1 cellular context compared by ENCODE assay signal in the genomic region with DNA sequence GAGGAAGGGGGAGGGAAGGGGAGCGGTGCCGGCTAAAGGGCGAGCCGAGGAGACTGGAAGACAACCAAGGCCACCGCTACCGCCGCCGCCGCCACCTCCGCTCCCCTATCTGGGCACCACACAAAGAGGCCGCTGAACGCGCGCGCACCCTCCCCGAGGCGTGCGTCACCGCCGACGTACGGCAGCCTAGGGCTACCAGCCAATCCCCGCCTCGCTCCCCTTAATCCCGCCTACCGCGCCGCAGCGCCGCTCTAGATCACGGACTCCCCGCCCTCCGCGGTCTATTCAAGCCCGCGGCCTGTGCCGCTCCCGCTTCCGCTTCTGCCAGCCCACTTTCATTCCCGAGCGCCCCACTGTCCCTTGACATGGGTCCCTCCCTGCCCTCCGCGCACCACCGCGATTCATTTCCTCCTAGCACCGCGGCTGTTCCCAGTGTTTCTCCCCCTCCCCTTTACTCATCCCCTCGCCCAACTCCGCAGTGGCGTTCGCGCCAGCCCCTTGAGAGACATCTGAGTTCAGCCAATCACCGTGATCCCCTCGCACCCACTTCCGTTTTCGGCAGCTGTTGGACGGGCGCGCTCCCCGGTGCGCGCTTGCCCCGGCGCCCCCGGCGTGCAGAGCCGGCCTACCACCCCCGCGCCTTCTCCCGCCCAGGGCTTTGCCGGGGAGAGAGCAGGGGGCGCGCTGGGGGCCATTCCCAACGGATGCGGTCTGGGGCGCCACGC.
TF ChIP-seq lines count a peak whose summit lies in the region.

A gene (minus strand): TSS at position 128 of the 725 bp plus-strand sequence. CDS start 297 bp downstream, outside the sequence.

TF ChIP-seq in HepG2, 621 proteins besides CTCF, POLR2A, EP300 and RAD21 (continued from another document and continues in another):
- peak; percentile 36 for TF ChIP-seq ZNF883 (CRISPR knock-in tag; IDR thresholded peaks at IDR 0.05; ENCODE audit: not compliant biosample characterization)
- TF ChIP-seq, protein P1, sequence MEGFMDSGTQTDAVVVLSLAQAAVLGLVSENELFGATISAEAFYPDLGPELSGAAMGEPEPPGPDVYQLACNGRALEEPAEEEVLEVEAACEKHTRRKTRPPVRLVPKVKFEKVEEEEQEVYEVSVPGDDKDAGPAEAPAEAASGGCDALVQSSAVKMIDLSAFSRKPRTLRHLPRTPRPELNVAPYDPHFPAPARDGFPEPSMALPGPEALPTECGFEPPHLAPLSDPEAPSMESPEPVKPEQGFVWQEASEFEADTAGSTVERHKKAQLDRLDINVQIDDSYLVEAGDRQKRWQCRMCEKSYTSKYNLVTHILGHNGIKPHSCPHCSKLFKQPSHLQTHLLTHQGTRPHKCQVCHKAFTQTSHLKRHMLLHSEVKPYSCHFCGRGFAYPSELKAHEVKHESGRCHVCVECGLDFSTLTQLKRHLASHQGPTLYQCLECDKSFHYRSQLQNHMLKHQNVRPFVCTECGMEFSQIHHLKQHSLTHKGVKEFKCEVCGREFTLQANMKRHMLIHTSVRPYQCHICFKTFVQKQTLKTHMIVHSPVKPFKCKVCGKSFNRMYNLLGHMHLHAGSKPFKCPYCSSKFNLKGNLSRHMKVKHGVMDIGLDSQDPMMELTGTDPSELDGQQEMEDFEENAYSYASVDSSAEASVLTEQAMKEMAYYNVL (CRISPR knock-in tag; IDR thresholded peaks at IDR 0.05; ENCODE audit: borderline replicate concordance) = 0 out of 2 replicates have a peak, but pooled peaks have one; percentile 52
- TF ChIP-seq AKAP8 (CRISPR knock-in tag; IDR thresholded peaks at IDR 0.05) = no peak
- TF ChIP-seq, protein P2, sequence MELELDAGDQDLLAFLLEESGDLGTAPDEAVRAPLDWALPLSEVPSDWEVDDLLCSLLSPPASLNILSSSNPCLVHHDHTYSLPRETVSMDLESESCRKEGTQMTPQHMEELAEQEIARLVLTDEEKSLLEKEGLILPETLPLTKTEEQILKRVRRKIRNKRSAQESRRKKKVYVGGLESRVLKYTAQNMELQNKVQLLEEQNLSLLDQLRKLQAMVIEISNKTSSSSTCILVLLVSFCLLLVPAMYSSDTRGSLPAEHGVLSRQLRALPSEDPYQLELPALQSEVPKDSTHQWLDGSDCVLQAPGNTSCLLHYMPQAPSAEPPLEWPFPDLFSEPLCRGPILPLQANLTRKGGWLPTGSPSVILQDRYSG (CRISPR knock-in tag; IDR thresholded peaks at IDR 0.05) = 0 out of 2 replicates have a peak, but pooled peaks have one; percentile 36
- peak; percentile 76; the same call in 1 of the 2 replicates for TF ChIP-seq ZNF780A (CRISPR knock-in tag; IDR thresholded peaks at IDR 0.05)
- TF ChIP-seq TP53 (CRISPR knock-in tag; conservative IDR thresholded peaks at IDR 0.05) = no peak
- no peak; the same call in 1 of the 2 replicates for TF ChIP-seq CBX2 (IDR thresholded peaks at IDR 0.05; ENCODE audit: low read depth, low read length)
- no peak for TF ChIP-seq CBX2 (CRISPR knock-in tag; IDR thresholded peaks at IDR 0.05; ENCODE audit: low read depth)
- TF ChIP-seq, protein P3, sequence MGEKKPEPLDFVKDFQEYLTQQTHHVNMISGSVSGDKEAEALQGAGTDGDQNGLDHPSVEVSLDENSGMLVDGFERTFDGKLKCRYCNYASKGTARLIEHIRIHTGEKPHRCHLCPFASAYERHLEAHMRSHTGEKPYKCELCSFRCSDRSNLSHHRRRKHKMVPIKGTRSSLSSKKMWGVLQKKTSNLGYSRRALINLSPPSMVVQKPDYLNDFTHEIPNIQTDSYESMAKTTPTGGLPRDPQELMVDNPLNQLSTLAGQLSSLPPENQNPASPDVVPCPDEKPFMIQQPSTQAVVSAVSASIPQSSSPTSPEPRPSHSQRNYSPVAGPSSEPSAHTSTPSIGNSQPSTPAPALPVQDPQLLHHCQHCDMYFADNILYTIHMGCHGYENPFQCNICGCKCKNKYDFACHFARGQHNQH (CRISPR knock-in tag; IDR thresholded peaks at IDR 0.05) = peak; percentile 71
- TF ChIP-seq ZKSCAN1 (IDR thresholded peaks at IDR 0.05; ENCODE audit: low read length) = no peak
- TF ChIP-seq ZNF747 (CRISPR knock-in tag; IDR thresholded peaks at IDR 0.05; ENCODE audit: borderline replicate concordance) = peak; percentile 61; the same call in 1 of the 2 replicates
- peak; percentile 73; the same call in 1 of the 2 replicates for TF ChIP-seq SIN3A (IDR thresholded peaks at IDR 0.05; ENCODE audit: borderline replicate concordance, low read depth, low read length)
- TF ChIP-seq TMF1 (CRISPR knock-in tag; IDR thresholded peaks at IDR 0.05; ENCODE audit: low read depth) = peak; percentile 63; the same call in 1 of the 2 replicates
- TF ChIP-seq SP2 (CRISPR knock-in tag; IDR thresholded peaks at IDR 0.05) = peak; percentile 93
- TF ChIP-seq FOXJ3 (CRISPR knock-in tag; IDR thresholded peaks at IDR 0.05; ENCODE audit: borderline replicate concordance) = no peak
- TF ChIP-seq KMT2A (CRISPR knock-in tag; IDR thresholded peaks at IDR 0.05) = peak; percentile 84
- peak; percentile 50; the same call in 1 of the 2 replicates for TF ChIP-seq SNAPC2 (CRISPR knock-in tag; IDR thresholded peaks at IDR 0.05)
- peak; percentile 83 for TF ChIP-seq ZFP36L1 (CRISPR knock-in tag; IDR thresholded peaks at IDR 0.05)
- TF ChIP-seq, protein P4, sequence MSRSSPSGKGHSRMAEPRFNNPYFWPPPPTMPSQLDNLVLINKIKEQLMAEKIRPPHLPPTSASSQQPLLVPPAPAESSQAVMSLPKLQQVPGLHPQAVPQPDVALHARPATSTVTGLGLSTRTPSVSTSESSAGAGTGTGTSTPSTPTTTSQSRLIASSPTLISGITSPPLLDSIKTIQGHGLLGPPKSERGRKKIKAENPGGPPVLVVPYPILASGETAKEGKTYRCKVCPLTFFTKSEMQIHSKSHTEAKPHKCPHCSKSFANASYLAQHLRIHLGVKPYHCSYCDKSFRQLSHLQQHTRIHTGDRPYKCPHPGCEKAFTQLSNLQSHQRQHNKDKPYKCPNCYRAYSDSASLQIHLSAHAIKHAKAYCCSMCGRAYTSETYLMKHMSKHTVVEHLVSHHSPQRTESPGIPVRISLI (CRISPR knock-in tag; IDR thresholded peaks at IDR 0.05; ENCODE audit: borderline replicate concordance) = 0 out of 2 replicates have a peak, but pooled peaks have one; percentile 13
- TF ChIP-seq, protein P5, sequence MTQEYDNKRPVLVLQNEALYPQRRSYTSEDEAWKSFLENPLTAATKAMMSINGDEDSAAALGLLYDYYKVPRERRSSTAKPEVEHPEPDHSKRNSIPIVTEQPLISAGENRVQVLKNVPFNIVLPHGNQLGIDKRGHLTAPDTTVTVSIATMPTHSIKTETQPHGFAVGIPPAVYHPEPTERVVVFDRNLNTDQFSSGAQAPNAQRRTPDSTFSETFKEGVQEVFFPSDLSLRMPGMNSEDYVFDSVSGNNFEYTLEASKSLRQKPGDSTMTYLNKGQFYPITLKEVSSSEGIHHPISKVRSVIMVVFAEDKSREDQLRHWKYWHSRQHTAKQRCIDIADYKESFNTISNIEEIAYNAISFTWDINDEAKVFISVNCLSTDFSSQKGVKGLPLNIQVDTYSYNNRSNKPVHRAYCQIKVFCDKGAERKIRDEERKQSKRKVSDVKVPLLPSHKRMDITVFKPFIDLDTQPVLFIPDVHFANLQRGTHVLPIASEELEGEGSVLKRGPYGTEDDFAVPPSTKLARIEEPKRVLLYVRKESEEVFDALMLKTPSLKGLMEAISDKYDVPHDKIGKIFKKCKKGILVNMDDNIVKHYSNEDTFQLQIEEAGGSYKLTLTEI (CRISPR knock-in tag; conservative IDR thresholded peaks at IDR 0.05) = no peak; the same call in 1 of the 2 replicates
- peak; percentile 70 for TF ChIP-seq DR1 (CRISPR knock-in tag; IDR thresholded peaks at IDR 0.05)
- TF ChIP-seq, protein P6, sequence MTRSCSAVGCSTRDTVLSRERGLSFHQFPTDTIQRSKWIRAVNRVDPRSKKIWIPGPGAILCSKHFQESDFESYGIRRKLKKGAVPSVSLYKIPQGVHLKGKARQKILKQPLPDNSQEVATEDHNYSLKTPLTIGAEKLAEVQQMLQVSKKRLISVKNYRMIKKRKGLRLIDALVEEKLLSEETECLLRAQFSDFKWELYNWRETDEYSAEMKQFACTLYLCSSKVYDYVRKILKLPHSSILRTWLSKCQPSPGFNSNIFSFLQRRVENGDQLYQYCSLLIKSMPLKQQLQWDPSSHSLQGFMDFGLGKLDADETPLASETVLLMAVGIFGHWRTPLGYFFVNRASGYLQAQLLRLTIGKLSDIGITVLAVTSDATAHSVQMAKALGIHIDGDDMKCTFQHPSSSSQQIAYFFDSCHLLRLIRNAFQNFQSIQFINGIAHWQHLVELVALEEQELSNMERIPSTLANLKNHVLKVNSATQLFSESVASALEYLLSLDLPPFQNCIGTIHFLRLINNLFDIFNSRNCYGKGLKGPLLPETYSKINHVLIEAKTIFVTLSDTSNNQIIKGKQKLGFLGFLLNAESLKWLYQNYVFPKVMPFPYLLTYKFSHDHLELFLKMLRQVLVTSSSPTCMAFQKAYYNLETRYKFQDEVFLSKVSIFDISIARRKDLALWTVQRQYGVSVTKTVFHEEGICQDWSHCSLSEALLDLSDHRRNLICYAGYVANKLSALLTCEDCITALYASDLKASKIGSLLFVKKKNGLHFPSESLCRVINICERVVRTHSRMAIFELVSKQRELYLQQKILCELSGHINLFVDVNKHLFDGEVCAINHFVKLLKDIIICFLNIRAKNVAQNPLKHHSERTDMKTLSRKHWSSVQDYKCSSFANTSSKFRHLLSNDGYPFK (CRISPR knock-in tag; IDR thresholded peaks at IDR 0.05; ENCODE audit: borderline replicate concordance) = peak; percentile 89; the same call in 1 of the 2 replicates
- peak; percentile 82 for TF ChIP-seq ZMYM4 (CRISPR knock-in tag; IDR thresholded peaks at IDR 0.05)
- no peak; the same call in 1 of the 2 replicates for TF ChIP-seq ZNF589 (CRISPR knock-in tag; conservative IDR thresholded peaks at IDR 0.05)
- TF ChIP-seq, protein P7, sequence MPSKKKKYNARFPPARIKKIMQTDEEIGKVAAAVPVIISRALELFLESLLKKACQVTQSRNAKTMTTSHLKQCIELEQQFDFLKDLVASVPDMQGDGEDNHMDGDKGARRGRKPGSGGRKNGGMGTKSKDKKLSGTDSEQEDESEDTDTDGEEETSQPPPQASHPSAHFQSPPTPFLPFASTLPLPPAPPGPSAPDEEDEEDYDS (CRISPR knock-in tag; IDR thresholded peaks at IDR 0.05) = peak; percentile 82
- 0 out of 2 replicates have a peak, but pooled peaks have one; percentile 6 for TF ChIP-seq ZNF232 (CRISPR knock-in tag; IDR thresholded peaks at IDR 0.05; ENCODE audit: borderline replicate concordance)
- no peak for TF ChIP-seq RFX3 (CRISPR knock-in tag; IDR thresholded peaks at IDR 0.05)
- TF ChIP-seq KLF9 (CRISPR knock-in tag; IDR thresholded peaks at IDR 0.05; ENCODE audit: low read depth) = no peak
- TF ChIP-seq ZKSCAN8 (CRISPR knock-in tag; IDR thresholded peaks at IDR 0.05; ENCODE audit: borderline replicate concordance) = 0 out of 2 replicates have a peak, but pooled peaks have one; percentile 39
- TF ChIP-seq, protein P8, sequence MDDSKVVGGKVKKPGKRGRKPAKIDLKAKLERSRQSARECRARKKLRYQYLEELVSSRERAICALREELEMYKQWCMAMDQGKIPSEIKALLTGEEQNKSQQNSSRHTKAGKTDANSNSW (CRISPR knock-in tag; IDR thresholded peaks at IDR 0.05; ENCODE audit: borderline replicate concordance) = peak; percentile 33; the same call in 1 of the 2 replicates
- TF ChIP-seq, protein P9, sequence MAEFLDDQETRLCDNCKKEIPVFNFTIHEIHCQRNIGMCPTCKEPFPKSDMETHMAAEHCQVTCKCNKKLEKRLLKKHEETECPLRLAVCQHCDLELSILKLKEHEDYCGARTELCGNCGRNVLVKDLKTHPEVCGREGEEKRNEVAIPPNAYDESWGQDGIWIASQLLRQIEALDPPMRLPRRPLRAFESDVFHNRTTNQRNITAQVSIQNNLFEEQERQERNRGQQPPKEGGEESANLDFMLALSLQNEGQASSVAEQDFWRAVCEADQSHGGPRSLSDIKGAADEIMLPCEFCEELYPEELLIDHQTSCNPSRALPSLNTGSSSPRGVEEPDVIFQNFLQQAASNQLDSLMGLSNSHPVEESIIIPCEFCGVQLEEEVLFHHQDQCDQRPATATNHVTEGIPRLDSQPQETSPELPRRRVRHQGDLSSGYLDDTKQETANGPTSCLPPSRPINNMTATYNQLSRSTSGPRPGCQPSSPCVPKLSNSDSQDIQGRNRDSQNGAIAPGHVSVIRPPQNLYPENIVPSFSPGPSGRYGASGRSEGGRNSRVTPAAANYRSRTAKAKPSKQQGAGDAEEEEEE (CRISPR knock-in tag; IDR thresholded peaks at IDR 0.05; ENCODE audit: borderline replicate concordance) = no peak
- TF ChIP-seq RFXANK (CRISPR knock-in tag; IDR thresholded peaks at IDR 0.05) = 0 out of 2 replicates have a peak, but pooled peaks have one; percentile 63
- TF ChIP-seq, protein P10, sequence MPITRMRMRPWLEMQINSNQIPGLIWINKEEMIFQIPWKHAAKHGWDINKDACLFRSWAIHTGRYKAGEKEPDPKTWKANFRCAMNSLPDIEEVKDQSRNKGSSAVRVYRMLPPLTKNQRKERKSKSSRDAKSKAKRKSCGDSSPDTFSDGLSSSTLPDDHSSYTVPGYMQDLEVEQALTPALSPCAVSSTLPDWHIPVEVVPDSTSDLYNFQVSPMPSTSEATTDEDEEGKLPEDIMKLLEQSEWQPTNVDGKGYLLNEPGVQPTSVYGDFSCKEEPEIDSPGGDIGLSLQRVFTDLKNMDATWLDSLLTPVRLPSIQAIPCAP (CRISPR knock-in tag; IDR thresholded peaks at IDR 0.05; ENCODE audit: low read depth) = peak; percentile 46; the same call in 1 of the 2 replicates
- TF ChIP-seq MTF1 (CRISPR knock-in tag; IDR thresholded peaks at IDR 0.05) = no peak
- no peak for TF ChIP-seq ZBTB3 (CRISPR knock-in tag; IDR thresholded peaks at IDR 0.05; ENCODE audit: borderline replicate concordance, low read depth)
- no peak for TF ChIP-seq KDM1A (CRISPR knock-in tag; IDR thresholded peaks at IDR 0.05)
- peak; percentile 85 for TF ChIP-seq HNRNPLL (IDR thresholded peaks at IDR 0.05; ENCODE audit: low read depth, low read length, poor library complexity, severe bottlenecking)
- TF ChIP-seq NR2C2 (CRISPR knock-in tag; IDR thresholded peaks at IDR 0.05; ENCODE audit: borderline replicate concordance) = peak; percentile 81
- TF ChIP-seq ARNTL (CRISPR knock-in tag; IDR thresholded peaks at IDR 0.05) = no peak
- no peak for TF ChIP-seq TRIM24 (CRISPR knock-in tag; IDR thresholded peaks at IDR 0.05)
- 0 out of 4 replicates have a peak, but pooled peaks of 1 of the 2 experiments have one; percentile 24 for TF ChIP-seq NR2F1 (CRISPR knock-in tag; IDR thresholded peaks at IDR 0.05)
- TF ChIP-seq, protein P11, sequence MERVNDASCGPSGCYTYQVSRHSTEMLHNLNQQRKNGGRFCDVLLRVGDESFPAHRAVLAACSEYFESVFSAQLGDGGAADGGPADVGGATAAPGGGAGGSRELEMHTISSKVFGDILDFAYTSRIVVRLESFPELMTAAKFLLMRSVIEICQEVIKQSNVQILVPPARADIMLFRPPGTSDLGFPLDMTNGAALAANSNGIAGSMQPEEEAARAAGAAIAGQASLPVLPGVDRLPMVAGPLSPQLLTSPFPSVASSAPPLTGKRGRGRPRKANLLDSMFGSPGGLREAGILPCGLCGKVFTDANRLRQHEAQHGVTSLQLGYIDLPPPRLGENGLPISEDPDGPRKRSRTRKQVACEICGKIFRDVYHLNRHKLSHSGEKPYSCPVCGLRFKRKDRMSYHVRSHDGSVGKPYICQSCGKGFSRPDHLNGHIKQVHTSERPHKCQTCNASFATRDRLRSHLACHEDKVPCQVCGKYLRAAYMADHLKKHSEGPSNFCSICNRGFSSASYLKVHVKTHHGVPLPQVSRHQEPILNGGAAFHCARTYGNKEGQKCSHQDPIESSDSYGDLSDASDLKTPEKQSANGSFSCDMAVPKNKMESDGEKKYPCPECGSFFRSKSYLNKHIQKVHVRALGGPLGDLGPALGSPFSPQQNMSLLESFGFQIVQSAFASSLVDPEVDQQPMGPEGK (CRISPR knock-in tag; IDR thresholded peaks at IDR 0.05) = peak; percentile 99
- TF ChIP-seq ARHGAP35 (CRISPR knock-in tag; IDR thresholded peaks at IDR 0.05; ENCODE audit: borderline replicate concordance) = no peak
- no peak for TF ChIP-seq SUZ12 (IDR thresholded peaks at IDR 0.05; ENCODE audit: low read depth, low read length)
- peak; percentile 86 for TF ChIP-seq TARDBP (CRISPR knock-in tag; IDR thresholded peaks at IDR 0.05)
- TF ChIP-seq FOXO1 (CRISPR knock-in tag; IDR thresholded peaks at IDR 0.05) = no peak
